Comparison of ENCODE assay signal across 9 cellular contexts in the genomic region with DNA sequence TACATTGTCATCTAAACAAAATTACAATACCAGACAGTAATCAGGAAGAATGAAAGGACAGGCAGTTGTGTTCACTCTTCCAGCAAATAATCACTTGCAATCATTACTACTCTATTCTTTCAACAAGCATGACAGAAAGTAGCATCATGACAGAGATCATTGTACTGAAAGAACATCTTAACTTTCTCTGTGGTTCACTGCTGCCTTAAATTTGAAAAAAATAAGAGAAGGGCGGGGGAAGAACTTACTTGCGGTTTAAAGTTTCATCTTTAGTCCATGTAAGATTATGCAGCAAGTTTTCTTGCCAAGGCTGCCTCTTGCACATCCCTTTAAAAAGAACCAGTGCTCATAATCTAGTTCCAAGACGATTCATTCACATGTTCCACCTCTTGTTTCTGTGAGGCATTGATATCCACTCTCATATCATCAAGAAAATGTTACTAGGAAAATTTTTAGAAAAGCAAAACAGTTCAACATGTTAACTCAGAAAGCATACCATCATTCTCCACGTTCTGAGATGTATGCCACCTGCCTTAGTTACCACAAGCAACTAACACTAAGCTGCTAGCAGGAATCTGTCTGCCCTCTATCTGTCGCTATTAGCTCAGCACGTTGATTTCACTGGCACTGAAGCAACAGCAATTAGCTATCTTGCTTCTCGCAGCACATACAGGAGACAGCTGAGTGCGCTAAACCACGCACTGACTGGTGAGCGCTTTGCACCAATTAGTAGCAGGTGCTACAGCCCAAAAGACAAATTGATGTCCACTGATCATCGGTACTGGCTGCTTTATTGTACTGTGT. TPM values are rescaled to one million over a fixed set of nuclear protein-coding genes. Genes with fewer than 3 reads are reported as not detected.
DNase-seq lines count a peak whose midpoint lies in the region; ATAC-seq and TF ChIP-seq lines count a peak whose summit lies in the region.
"Had no signal": no experiment of that assay in that cellular context is flagged by ENCODE, and none has a peak within 500 bp of the region (broad histone marks: within the 10 kb centered on the region; RNA-seq: fewer than 3 reads in every experiment).

Gene PCDH15 (minus strand): TSS at position 555 of the 804 bp plus-strand sequence. CDS start 136,969 bp downstream, outside the sequence.

- no peak within 1 kb of the TSS for H3K4me3 ChIP-seq in SJCRH30

- intact Hi-C loops in posterior vena cava (cut with DNase I) = no loop called here

- H3K27me3 Mint-ChIP-seq in type B pancreatic cell = peaks cover 5% of the 10 kb centered on the region
- H3K27me3 Mint-ChIP-seq: dendritic cell treated with granulocyte-macrophage colony-stimulating factor and Interleukin-4, amounts not matched to agents 40 ng/mL and 50 ng/mL, for 4 days had no signal

- peak within 1 kb of the TSS; percentile 34 for H3K4me3 Mint-ChIP-seq in type B pancreatic cell
- H3K4me3 Mint-ChIP-seq: dendritic cell treated with granulocyte-macrophage colony-stimulating factor and Interleukin-4, amounts not matched to agents 40 ng/mL and 50 ng/mL, for 4 days had no signal

- H3K27ac ChIP-seq in SJCRH30 = peak within 1 kb of the TSS; percentile 37

- TF ChIP-seq CTCF in type B pancreatic cell (conservative IDR thresholded peaks at IDR 0.05) = peak; percentile 66

- H3K4me1 Mint-ChIP-seq in type B pancreatic cell (ENCODE audit: unreplicated experiment) = peaks cover 7% of the 10 kb centered on the region

- DNase-seq in SIG-M5 treated with dmso at 0.1 percent for 504 hours (lab: John Stamatoyannopoulos, UW; ENCODE audit: unreplicated experiment) = peak; percentile 2
- DNase-seq in SIG-M5 (lab: John Stamatoyannopoulos, UW) = no peak
- DNase-seq in SJCRH30 = peak; percentile 34 to 71
- DNase-seq in hypothalamus (lab: John Stamatoyannopoulos, UW) = peak in 32 of 51 donors; percentile 1 to 58 (median 13)
- no peak for DNase-seq in type B pancreatic cell (ENCODE audit: extremely low spot score, unreplicated experiment)
- DNase-seq in posterior vena cava (ENCODE audit: low spot score) = no peak
- no peak for DNase-seq in AG08395 (ENCODE audit: low spot score)

- no peaks in the 10 kb centered on the region for H3K27me3 ChIP-seq in SJCRH30

- H3K9me3 Mint-ChIP-seq in type B pancreatic cell = no peaks in the 10 kb centered on the region
- H3K9me3 Mint-ChIP-seq: dendritic cell treated with granulocyte-macrophage colony-stimulating factor and Interleukin-4, amounts not matched to agents 40 ng/mL and 50 ng/mL, for 4 days had no signal

- H3K9me3 ChIP-seq in SJCRH30 (replicated peaks) = no peaks in the 10 kb centered on the region

- no peak for ATAC-seq in HG03045 (IDR thresholded peaks at IDR 0.05; ENCODE audit: unreplicated experiment)

- H3K36me3 Mint-ChIP-seq in type B pancreatic cell = no peaks in the 10 kb centered on the region

- H3K36me3 ChIP-seq in SJCRH30 = no peaks in the 10 kb centered on the region

- peaks cover 37% of the 10 kb centered on the region for H3K4me1 ChIP-seq in SJCRH30

- no peak within 1 kb of the TSS for H3K27ac Mint-ChIP-seq in type B pancreatic cell
- H3K27ac Mint-ChIP-seq: dendritic cell treated with granulocyte-macrophage colony-stimulating factor and Interleukin-4, amounts not matched to agents 40 ng/mL and 50 ng/mL, for 4 days had no signal

RNA-seq across cellular contexts. Expression of gene PCDH15, which starts in this region (rescaled TPM):
- total RNA-seq in SJCRH30 (2014; rRNA removed; shearing (Covaris generic)) = 0.77 and 1.3 TPM in 2 replicates
- 1.3 and 3.5 TPM in 2 replicates for total RNA-seq in type B pancreatic cell (ENCODE audit: low replicate concordance)
- under 1 TPM; 0.33 to 0.60 TPM for total RNA-seq in posterior vena cava

Comparison
In these comparisons a context has a peak if more than half of its experiments do, and no peak if none do; other contexts are left out.
1. DNase-seq: peak in SIG-M5 treated with dmso at 0.1 percent for 504 hours (single experiment), SJCRH30 (2 of 2) and hypothalamus (32 of 51); none in SIG-M5 (single experiment), type B pancreatic cell (single experiment), posterior vena cava (single experiment) and AG08395 (single experiment).